Comparison of ENCODE assay signal across 9 cellular contexts in the genomic region with DNA sequence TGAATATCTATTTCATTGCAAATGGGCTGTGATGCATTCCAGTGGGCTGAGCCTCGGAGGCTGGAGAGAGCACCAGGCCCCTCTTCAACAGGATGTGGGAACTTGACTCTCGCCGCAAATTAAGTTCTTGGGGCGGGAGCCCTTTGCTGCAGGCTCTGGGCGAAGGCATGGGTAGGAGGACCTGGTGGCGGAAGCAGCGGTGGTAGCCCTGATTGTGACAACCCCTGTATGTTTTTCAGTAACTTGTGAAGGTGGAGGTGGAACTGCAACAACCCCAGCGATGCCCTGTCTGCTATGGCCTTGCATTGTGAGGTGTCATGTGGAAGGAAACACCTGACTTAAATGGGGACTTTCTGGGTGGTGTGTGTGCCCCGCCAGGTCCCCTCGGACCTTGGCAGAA. TPM values are rescaled to one million over a fixed set of nuclear protein-coding genes. Genes with fewer than 3 reads are reported as not detected.
DNase-seq lines count a peak whose midpoint lies in the region; ATAC-seq and TF ChIP-seq lines count a peak whose summit lies in the region.
"Had no signal": no experiment of that assay in that cellular context is flagged by ENCODE, and none has a peak within 500 bp of the region (broad histone marks: within the 10 kb centered on the region; RNA-seq: fewer than 3 reads in every experiment).

No MANE protein-coding gene starts in this region.

- POLR2A ChIA-PET in CD8-positive, alpha-beta memory T cell (lab: Charles Lee), result interaction anchor here (0.6 to 3.4 kb wide), 8 partner anchors 9 to 65 kb away, joined by 3 to 24 read pairs (median 4); no protein-coding TSS in a partner anchor
- POLR2A ChIA-PET in naive thymus-derived CD8-positive, alpha-beta T cell (lab: Charles Lee), result interaction anchor here (1.3 to 6.8 kb wide), 9 partner anchors 9 to 38 kb away, joined by 4 to 88 read pairs (median 16); a partner anchor contains a TSS
- POLR2A ChIA-PET in GM10248 (lab: Yijun Ruan, JAX), result no interaction called here

- CTCF ChIA-PET in CD8-positive, alpha-beta memory T cell (lab: Charles Lee), result interaction anchor here (0.7 to 6.1 kb wide), 7 partner anchors 8 to 64 kb away, joined by 3 to 41 read pairs (median 11); no protein-coding TSS in a partner anchor
- CTCF ChIA-PET in GM10248 (lab: Yijun Ruan, JAX), result interaction anchor here (1.2 to 1.4 kb wide), 2 partner anchors 8 to 10 kb away, joined by 3 to 4 read pairs; no protein-coding TSS in a partner anchor

- no peak for TF ChIP-seq POLR2A in ovary (IDR thresholded peaks at IDR 0.05)

- peaks cover 98% of the 10 kb centered on the region for H3K4me1 ChIP-seq in CD8-positive, alpha-beta memory T cell (ENCODE audit: insufficient read depth, low read length)
- no peaks in the 10 kb centered on the region for H3K4me1 ChIP-seq in ovary (ENCODE audit: insufficient read depth)

- H3K36me3 ChIP-seq in CD8-positive, alpha-beta memory T cell (ENCODE audit: insufficient read depth, low read length), result no peaks in the 10 kb centered on the region
- H3K36me3 ChIP-seq in ovary, result no peaks in the 10 kb centered on the region

- ATAC-seq in naive thymus-derived CD8-positive, alpha-beta T cell, result peak; percentile 77 to 83
- no peak for ATAC-seq in HG02642 (IDR thresholded peaks at IDR 0.05; ENCODE audit: poor library complexity, unreplicated experiment)

- no peaks in the 10 kb centered on the region for H3K9me3 ChIP-seq in CD8-positive, alpha-beta memory T cell (ENCODE audit: low read length)
- H3K9me3 ChIP-seq in ovary, result no peaks in the 10 kb centered on the region

- intact Hi-C loops in ovary (cut with DNase I), result loop anchor here in 1 of 4 donors (10.0 kb wide), 1 partner anchor 355 kb away; no protein-coding TSS in a partner anchor

- peak overlapping the region; percentile 18 for H3K27ac ChIP-seq in CD8-positive, alpha-beta memory T cell (ENCODE audit: low read depth, low read length)
- H3K27ac ChIP-seq in ovary, result no peak overlapping the region

- H3K36me3 Mint-ChIP-seq in CD8-positive, alpha-beta memory T cell, result peaks cover 0 to 3% (median 0%) of the 10 kb centered on the region in 3 donors
- H3K36me3 Mint-ChIP-seq in naive thymus-derived CD8-positive, alpha-beta T cell, result no peaks in the 10 kb centered on the region

- peak overlapping the region; percentile 94 to 99 (median 96) for H3K27ac Mint-ChIP-seq in CD8-positive, alpha-beta memory T cell
- peak overlapping the region; percentile 93 to 100 (median 96) for H3K27ac Mint-ChIP-seq in naive thymus-derived CD8-positive, alpha-beta T cell

- DNase-seq in CD8-positive, alpha-beta memory T cell, result peak; percentile 67 to 91 (median 83)
- DNase-seq in M059J (ENCODE audit: low read depth) (peak; percentile 34), activated T-cell treated with anti-CD3 and anti-CD28 coated beads for 48 hours (ENCODE audit: low read depth) (peak; percentile 69), dermis blood vessel endothelial cell (no peak), ovary (no peak), GM10248 (ENCODE audit: extremely low spot score) (no peak)
- peak; percentile 44 to 89 (median 78) for DNase-seq in naive thymus-derived CD8-positive, alpha-beta T cell
- DNase-seq: C1 segment of cervical spinal cord had no signal

- no peak for TF ChIP-seq EP300 in ovary (IDR thresholded peaks at IDR 0.05)

- WGBS in ovary, 3 donors, result 92 to 98% (median 93%) methylated on average over 10 of the region's 10 CpGs

- H3K27me3 Mint-ChIP-seq in CD8-positive, alpha-beta memory T cell, result no peaks in the 10 kb centered on the region
- H3K27me3 Mint-ChIP-seq in naive thymus-derived CD8-positive, alpha-beta T cell, result no peaks in the 10 kb centered on the region

- peak overlapping the region; percentile 55 for H3K4me3 ChIP-seq in CD8-positive, alpha-beta memory T cell (ENCODE audit: low read length)
- no peak overlapping the region for H3K4me3 ChIP-seq in ovary

- no peaks in the 10 kb centered on the region for H3K27me3 ChIP-seq in CD8-positive, alpha-beta memory T cell (ENCODE audit: insufficient read depth, low read length, poor library complexity, severe bottlenecking)
- no peaks in the 10 kb centered on the region for H3K27me3 ChIP-seq in ovary

- TF ChIP-seq CTCF in ovary (IDR thresholded peaks at IDR 0.05) (no peak), GM10248 (IDR thresholded peaks at IDR 0.05; ENCODE audit: control extremely low read depth, extremely low read depth, low read depth, missing control alignments) (no peak)

- H3K4me1 Mint-ChIP-seq in CD8-positive, alpha-beta memory T cell, result peaks cover 96 to 100% (median 100%) of the 10 kb centered on the region in 3 donors
- peaks cover 51 to 100% (median 95%) of the 10 kb centered on the region in 4 donors for H3K4me1 Mint-ChIP-seq in naive thymus-derived CD8-positive, alpha-beta T cell

- H3K9me3 Mint-ChIP-seq in CD8-positive, alpha-beta memory T cell, result no peaks in the 10 kb centered on the region
- H3K9me3 Mint-ChIP-seq in naive thymus-derived CD8-positive, alpha-beta T cell, result no peaks in the 10 kb centered on the region

- peak overlapping the region; percentile 67 to 84 (median 79) for H3K4me3 Mint-ChIP-seq in CD8-positive, alpha-beta memory T cell
- peak overlapping the region; percentile 70 to 87 (median 82) for H3K4me3 Mint-ChIP-seq in naive thymus-derived CD8-positive, alpha-beta T cell

RNA-seq across cellular contexts. Expression of a gene that starts 9.4 kb away (rescaled TPM):
- total RNA-seq in CD8-positive, alpha-beta memory T cell, result 10 to 100 TPM; 75.9 to 84.2 TPM
- polyA plus RNA-seq in CD8-positive, alpha-beta memory T cell, result 282 TPM
- 0.05 TPM in 1 of 2 replicates, not detected in the other for total RNA-seq in M059J (2014; rRNA removed; shearing (Covaris generic))
- 100 to 1,000 TPM; 579 to 642 TPM for total RNA-seq in naive thymus-derived CD8-positive, alpha-beta T cell
- polyA plus RNA-seq in naive thymus-derived CD8-positive, alpha-beta T cell, result 100 to 1,000 TPM; 181 to 431 (median 312) TPM
- total RNA-seq in dermis blood vessel endothelial cell, result not detected in 2 replicates
- 1 to 10 TPM; 2.4 to 8.9 (median 3.6) TPM for total RNA-seq in ovary
- polyA plus RNA-seq in ovary, result 10 to 100 TPM in 1 of 2 donors, 1 to 10 TPM in 1; 1.1 to 12.4 TPM

Comparison
In these comparisons a context has a peak if more than half of its experiments do, and no peak if none do; other contexts are left out.
1. DNase-seq: peak in CD8-positive, alpha-beta memory T cell (5 of 5), M059J (single experiment), activated T-cell treated with anti-CD3 and anti-CD28 coated beads for 48 hours (single experiment) and naive thymus-derived CD8-positive, alpha-beta T cell (10 of 10); none in dermis blood vessel endothelial cell (single experiment), ovary (0 of 5) and GM10248 (single experiment).
2. RNA of a gene that starts 9.4 kb away (total RNA-seq): 579 to 642 TPM in naive thymus-derived CD8-positive, alpha-beta T cell and 75.9 to 84.2 TPM in CD8-positive, alpha-beta memory T cell; 2.4 to 8.9 TPM in ovary, 0.05 TPM in M059J and not detected in dermis blood vessel endothelial cell; every median in the first group is over 4 times any median in the second.